In genomic region chr14:20460458-20461229, GRCh38 we compare ENCODE assay signal across 8 cellular contexts. TPM values are rescaled to one million over a fixed set of nuclear protein-coding genes. Genes with fewer than 3 reads are reported as not detected.
A peak's percentile ranks its signal among the peaks of the same experiment; 100 is the strongest.
DNase-seq lines count a peak whose midpoint lies in the region; ATAC-seq, FAIRE-seq and TF ChIP-seq lines count a peak whose summit lies in the region.

No MANE protein-coding gene starts in this region.

- H3K27ac Mint-ChIP-seq in astrocyte (ENCODE audit: unreplicated experiment) = peak overlapping the region; percentile 69

- ATAC-seq in GM18868 (IDR thresholded peaks at IDR 0.05; ENCODE audit: unreplicated experiment) = peak; percentile 2
- peak; percentile 15 for ATAC-seq in HG03045 (IDR thresholded peaks at IDR 0.05; ENCODE audit: unreplicated experiment)

- H3K36me3 Mint-ChIP-seq in astrocyte (ENCODE audit: low read depth, unreplicated experiment) = peaks cover 4% of the 10 kb centered on the region

- H3K9ac ChIP-seq in astrocyte (ENCODE audit: low read length) (peak overlapping the region; percentile 90), keratinocyte (ENCODE audit: control insufficient read depth, extremely low read depth, insufficient read depth, low read length) (peak overlapping the region; percentile 84)

- H3K27ac ChIP-seq in astrocyte (ENCODE audit: low read depth, low read length) (peak overlapping the region; percentile 77), keratinocyte (ENCODE audit: control insufficient read depth, insufficient read depth, low read length) (peak overlapping the region; percentile 75)

- H4K20me1 ChIP-seq in astrocyte (ENCODE audit: insufficient read depth, low read length) (peaks cover 31% of the 10 kb centered on the region), keratinocyte (ENCODE audit: control insufficient read depth, extremely low read depth, insufficient read depth, low read length) (peaks cover 3% of the 10 kb centered on the region)

- H3K27me3 ChIP-seq in astrocyte (ENCODE audit: insufficient read depth, low read length) (no peaks in the 10 kb centered on the region), keratinocyte (ENCODE audit: control insufficient read depth, extremely low read depth, insufficient read depth, low read length) (no peaks in the 10 kb centered on the region)

- peak overlapping the region; percentile 95 for H3K4me2 ChIP-seq in astrocyte (ENCODE audit: low read length)
- H3K4me2 ChIP-seq in keratinocyte (ENCODE audit: control insufficient read depth, extremely low read depth, insufficient read depth, low read depth, low read length) = peak overlapping the region; percentile 93

- H3K36me3 ChIP-seq in astrocyte (ENCODE audit: insufficient read depth, low read length) = peaks cover 19% of the 10 kb centered on the region
- peaks cover 22 to 23% of the 10 kb centered on the region in 2 experiments for H3K36me3 ChIP-seq in keratinocyte (ENCODE audit: control insufficient read depth in 2 of 2, extremely low read depth in 1 of 2, insufficient read depth in 2 of 2, low read length in 2 of 2)

- H3K9me3 ChIP-seq in astrocyte (ENCODE audit: insufficient read depth, low read depth, low read length) = no peaks in the 10 kb centered on the region
- H3K9me3 ChIP-seq in keratinocyte (ENCODE audit: control insufficient read depth, low read depth, low read length) = no peaks in the 10 kb centered on the region

- FAIRE-seq in astrocyte (lab: Jason Lieb, UNC) (no peak), keratinocyte (lab: Jason Lieb, UNC) (no peak)

- peaks cover 19% of the 10 kb centered on the region for H3K4me1 Mint-ChIP-seq in astrocyte (ENCODE audit: low read depth, unreplicated experiment)

- H3K27me3 Mint-ChIP-seq in astrocyte (ENCODE audit: low read depth, unreplicated experiment) = no peaks in the 10 kb centered on the region

- dilution Hi-C loops in keratinocyte (cut with MboI; ENCODE audit: extremely low pct_ligation_motif_present, low sequenced_read_pairs) = no loop called here

- H3K79me2 ChIP-seq in astrocyte (ENCODE audit: insufficient read depth, low read length) (peaks cover 48% of the 10 kb centered on the region), keratinocyte (ENCODE audit: control insufficient read depth, insufficient read depth, low read length) (peaks cover 43% of the 10 kb centered on the region)

- DNase-seq in RPMI8226 = peak; percentile 81
- DNase-seq in astrocyte (ENCODE audit: low read depth) = no peak
- no peak for DNase-seq in keratinocyte (ENCODE audit: low read depth, low spot score)
- peak; percentile 41 for DNase-seq in stimulated activated CD4-positive, alpha-beta T cell treated with anti-CD3 and anti-CD28 coated beads, Interleukin-2, amount 100 ng/mL, for 4 hours (ENCODE audit: low read depth)
- no peak for DNase-seq in occipital lobe (lab: John Stamatoyannopoulos, UW)
- no peak for DNase-seq in SKM-1 treated with dmso at 0.1 percent for 144 hours (lab: John Stamatoyannopoulos, UW; ENCODE audit: unreplicated experiment)

- peak overlapping the region; percentile 94 for H3K4me3 Mint-ChIP-seq in astrocyte (ENCODE audit: unreplicated experiment)

- peak overlapping the region; percentile 79 for H3K4me3 ChIP-seq in astrocyte (ENCODE audit: insufficient read depth, low read depth, low read length)
- peak overlapping the region; percentile 76 to 88 (median 87) for H3K4me3 ChIP-seq in keratinocyte (ENCODE audit: control insufficient read depth in 2 of 3, extremely low read depth in 1 of 3, insufficient read depth in 2 of 3, low read depth in 1 of 3, low read length in 3 of 3)

- TF ChIP-seq CTCF in astrocyte (IDR thresholded peaks at IDR 0.05; ENCODE audit: insufficient read depth, low read depth, low read length) (no peak), keratinocyte (optimal IDR thresholded peaks at IDR 0.05 in 1 of 3, IDR thresholded peaks at IDR 0.05 in 1 of 3, conservative IDR thresholded peaks at IDR 0.05 in 1 of 3; ENCODE audit: extremely low read depth in 1 of 3, insufficient read depth in 2 of 3, low read length in 3 of 3) (no peak)

- no peaks in the 10 kb centered on the region for H3K9me1 ChIP-seq in keratinocyte (ENCODE audit: control insufficient read depth, extremely low read depth, insufficient read depth, low read length)

- peaks cover 1% of the 10 kb centered on the region for H3K9me3 Mint-ChIP-seq in astrocyte (ENCODE audit: unreplicated experiment)

- H2AFZ ChIP-seq in astrocyte (ENCODE audit: low read depth, low read length) (peak overlapping the region; percentile 65), keratinocyte (ENCODE audit: control insufficient read depth, low read length) (peak overlapping the region; percentile 55)

- H3K4me1 ChIP-seq in astrocyte (ENCODE audit: insufficient read depth, low read length) (peaks cover 14% of the 10 kb centered on the region), keratinocyte (ENCODE audit: control insufficient read depth, extremely low read depth, insufficient read depth, low read length) (peaks cover 26% of the 10 kb centered on the region)

RNA-seq across cellular contexts. Expression of gene PIP4P1, which starts 0.6 kb away (rescaled TPM):
- total RNA-seq in astrocyte (19.5 and 19.8 TPM in 2 replicates), occipital lobe (26.0 TPM)
- 34.4 to 37.5 TPM (median 35.6 TPM) in 3 replicates for polyA plus RNA-seq in keratinocyte
- 6.4 TPM for polyA plus RNA-seq in keratinocyte (2011; ENCODE audit: low read depth)
- 20.7 and 21.3 TPM in 2 replicates for polyA plus RNA-seq in keratinocyte (2011; cell fraction: cytosol; rRNA removed)
- 54.0 and 78.6 TPM in 2 replicates for polyA plus RNA-seq in keratinocyte (2011; cell fraction: nucleus; rRNA removed)
- 20.7 and 53.9 TPM in 2 replicates for polyA plus RNA-seq in keratinocyte (2012; ENCODE audit: low replicate concordance)
- polyA minus RNA-seq in keratinocyte = 21.7 to 49.1 TPM (median 24.5 TPM) in 3 replicates
- polyA minus RNA-seq in keratinocyte (2011; cell fraction: cytosol; rRNA and poly(A)+ RNA removed) = 13.2 TPM
- polyA minus RNA-seq in keratinocyte (2011; cell fraction: nucleus; rRNA and poly(A)+ RNA removed) = 8.8 and 17.1 TPM in 2 replicates

RNA-seq across cellular contexts. Expression of gene APEX1, which starts 5.6 kb away (rescaled TPM):
- total RNA-seq in astrocyte (142 and 148 TPM in 2 replicates), occipital lobe (56.9 TPM)
- 211 to 234 TPM (median 212 TPM) in 3 replicates for polyA plus RNA-seq in keratinocyte
- polyA plus RNA-seq in keratinocyte (2011; ENCODE audit: low read depth) = 88.5 TPM
- 197 and 230 TPM in 2 replicates for polyA plus RNA-seq in keratinocyte (2011; cell fraction: cytosol; rRNA removed)
- 218 and 243 TPM in 2 replicates for polyA plus RNA-seq in keratinocyte (2011; cell fraction: nucleus; rRNA removed)
- 92.5 and 147 TPM in 2 replicates for polyA plus RNA-seq in keratinocyte (2012; ENCODE audit: low replicate concordance)
- 160 to 254 TPM (median 181 TPM) in 3 replicates for polyA minus RNA-seq in keratinocyte
- 72.9 TPM for polyA minus RNA-seq in keratinocyte (2011; cell fraction: cytosol; rRNA and poly(A)+ RNA removed)
- polyA minus RNA-seq in keratinocyte (2011; cell fraction: nucleus; rRNA and poly(A)+ RNA removed) = 27.0 and 46.1 TPM in 2 replicates

RNA-seq across cellular contexts. Expression of gene OSGEP, which starts 6.0 kb away (rescaled TPM):
- 18.3 and 23.0 TPM in 2 replicates for total RNA-seq in astrocyte
- polyA plus RNA-seq in keratinocyte = 28.8 to 36.6 TPM (median 34.5 TPM) in 3 replicates
- 16.4 TPM for polyA plus RNA-seq in keratinocyte (2011; ENCODE audit: low read depth)
- polyA plus RNA-seq in keratinocyte (2011; cell fraction: cytosol; rRNA removed) = 12.6 and 16.2 TPM in 2 replicates
- 88.7 and 89.7 TPM in 2 replicates for polyA plus RNA-seq in keratinocyte (2011; cell fraction: nucleus; rRNA removed)
- polyA plus RNA-seq in keratinocyte (2012; ENCODE audit: low replicate concordance) = 12.0 and 22.3 TPM in 2 replicates
- 23.5 to 35.4 TPM (median 27.6 TPM) in 3 replicates for polyA minus RNA-seq in keratinocyte
- 21.3 TPM for polyA minus RNA-seq in keratinocyte (2011; cell fraction: cytosol; rRNA and poly(A)+ RNA removed)
- polyA minus RNA-seq in keratinocyte (2011; cell fraction: nucleus; rRNA and poly(A)+ RNA removed) = 23.6 and 26.4 TPM in 2 replicates
- 36.8 TPM for total RNA-seq in occipital lobe

RNA-seq across cellular contexts. Expression of gene PNP, which starts 8.6 kb away (rescaled TPM):
- total RNA-seq in astrocyte (45.5 and 56.8 TPM in 2 replicates), occipital lobe (3.1 TPM)
- polyA plus RNA-seq in keratinocyte = 227 to 325 TPM (median 243 TPM) in 3 replicates
- 141 TPM for polyA plus RNA-seq in keratinocyte (2011; ENCODE audit: low read depth)
- polyA plus RNA-seq in keratinocyte (2011; cell fraction: cytosol; rRNA removed) = 155 and 222 TPM in 2 replicates
- 235 and 335 TPM in 2 replicates for polyA plus RNA-seq in keratinocyte (2011; cell fraction: nucleus; rRNA removed)
- polyA plus RNA-seq in keratinocyte (2012; ENCODE audit: low replicate concordance) = 131 and 182 TPM in 2 replicates
- 94.9 to 155 TPM (median 144 TPM) in 3 replicates for polyA minus RNA-seq in keratinocyte
- polyA minus RNA-seq in keratinocyte (2011; cell fraction: cytosol; rRNA and poly(A)+ RNA removed) = 130 TPM
- polyA minus RNA-seq in keratinocyte (2011; cell fraction: nucleus; rRNA and poly(A)+ RNA removed) = 82.4 and 109 TPM in 2 replicates

RNA-seq across cellular contexts. Expression of gene KLHL33, which starts 24.7 kb away (rescaled TPM):
- total RNA-seq in astrocyte = 0.07 TPM in 1 of 2 replicates, not detected in the other
- polyA plus RNA-seq in keratinocyte = not detected in 3 replicates
- polyA plus RNA-seq in keratinocyte (2011; ENCODE audit: low read depth) = not detected
- polyA plus RNA-seq in keratinocyte (2011; cell fraction: cytosol; rRNA removed) = not detected in 2 replicates
- not detected in 2 replicates for polyA plus RNA-seq in keratinocyte (2011; cell fraction: nucleus; rRNA removed)
- polyA plus RNA-seq in keratinocyte (2012; ENCODE audit: low replicate concordance) = not detected in 2 replicates
- not detected in 3 replicates for polyA minus RNA-seq in keratinocyte
- polyA minus RNA-seq in keratinocyte (2011; cell fraction: cytosol; rRNA and poly(A)+ RNA removed) = not detected
- polyA minus RNA-seq in keratinocyte (2011; cell fraction: nucleus; rRNA and poly(A)+ RNA removed) = not detected in 2 replicates
- 0.31 TPM for total RNA-seq in occipital lobe

Comparison
In these comparisons a context has a peak if more than half of its experiments do, and no peak if none do; other contexts are left out.
1. DNase-seq: peak in RPMI8226 (single experiment) and stimulated activated CD4-positive, alpha-beta T cell treated with anti-CD3 and anti-CD28 coated beads, Interleukin-2, amount 100 ng/mL, for 4 hours (single experiment); none in astrocyte (single experiment), keratinocyte (single experiment), occipital lobe (single experiment) and SKM-1 treated with dmso at 0.1 percent for 144 hours (single experiment).